1 cellular context compared by ENCODE assay signal in genomic region chr7:103989200-103989784, GRCh38.
TF ChIP-seq lines count a peak whose summit lies in the region.

RELN (minus strand) TSS chr7:103989658; CDS start chr7:103989356, 302 bp downstream.

TF ChIP-seq in HepG2, 621 proteins besides CTCF, POLR2A, EP300 and RAD21 (continued from another document and continues in another):
- TF ChIP-seq, protein P1, sequence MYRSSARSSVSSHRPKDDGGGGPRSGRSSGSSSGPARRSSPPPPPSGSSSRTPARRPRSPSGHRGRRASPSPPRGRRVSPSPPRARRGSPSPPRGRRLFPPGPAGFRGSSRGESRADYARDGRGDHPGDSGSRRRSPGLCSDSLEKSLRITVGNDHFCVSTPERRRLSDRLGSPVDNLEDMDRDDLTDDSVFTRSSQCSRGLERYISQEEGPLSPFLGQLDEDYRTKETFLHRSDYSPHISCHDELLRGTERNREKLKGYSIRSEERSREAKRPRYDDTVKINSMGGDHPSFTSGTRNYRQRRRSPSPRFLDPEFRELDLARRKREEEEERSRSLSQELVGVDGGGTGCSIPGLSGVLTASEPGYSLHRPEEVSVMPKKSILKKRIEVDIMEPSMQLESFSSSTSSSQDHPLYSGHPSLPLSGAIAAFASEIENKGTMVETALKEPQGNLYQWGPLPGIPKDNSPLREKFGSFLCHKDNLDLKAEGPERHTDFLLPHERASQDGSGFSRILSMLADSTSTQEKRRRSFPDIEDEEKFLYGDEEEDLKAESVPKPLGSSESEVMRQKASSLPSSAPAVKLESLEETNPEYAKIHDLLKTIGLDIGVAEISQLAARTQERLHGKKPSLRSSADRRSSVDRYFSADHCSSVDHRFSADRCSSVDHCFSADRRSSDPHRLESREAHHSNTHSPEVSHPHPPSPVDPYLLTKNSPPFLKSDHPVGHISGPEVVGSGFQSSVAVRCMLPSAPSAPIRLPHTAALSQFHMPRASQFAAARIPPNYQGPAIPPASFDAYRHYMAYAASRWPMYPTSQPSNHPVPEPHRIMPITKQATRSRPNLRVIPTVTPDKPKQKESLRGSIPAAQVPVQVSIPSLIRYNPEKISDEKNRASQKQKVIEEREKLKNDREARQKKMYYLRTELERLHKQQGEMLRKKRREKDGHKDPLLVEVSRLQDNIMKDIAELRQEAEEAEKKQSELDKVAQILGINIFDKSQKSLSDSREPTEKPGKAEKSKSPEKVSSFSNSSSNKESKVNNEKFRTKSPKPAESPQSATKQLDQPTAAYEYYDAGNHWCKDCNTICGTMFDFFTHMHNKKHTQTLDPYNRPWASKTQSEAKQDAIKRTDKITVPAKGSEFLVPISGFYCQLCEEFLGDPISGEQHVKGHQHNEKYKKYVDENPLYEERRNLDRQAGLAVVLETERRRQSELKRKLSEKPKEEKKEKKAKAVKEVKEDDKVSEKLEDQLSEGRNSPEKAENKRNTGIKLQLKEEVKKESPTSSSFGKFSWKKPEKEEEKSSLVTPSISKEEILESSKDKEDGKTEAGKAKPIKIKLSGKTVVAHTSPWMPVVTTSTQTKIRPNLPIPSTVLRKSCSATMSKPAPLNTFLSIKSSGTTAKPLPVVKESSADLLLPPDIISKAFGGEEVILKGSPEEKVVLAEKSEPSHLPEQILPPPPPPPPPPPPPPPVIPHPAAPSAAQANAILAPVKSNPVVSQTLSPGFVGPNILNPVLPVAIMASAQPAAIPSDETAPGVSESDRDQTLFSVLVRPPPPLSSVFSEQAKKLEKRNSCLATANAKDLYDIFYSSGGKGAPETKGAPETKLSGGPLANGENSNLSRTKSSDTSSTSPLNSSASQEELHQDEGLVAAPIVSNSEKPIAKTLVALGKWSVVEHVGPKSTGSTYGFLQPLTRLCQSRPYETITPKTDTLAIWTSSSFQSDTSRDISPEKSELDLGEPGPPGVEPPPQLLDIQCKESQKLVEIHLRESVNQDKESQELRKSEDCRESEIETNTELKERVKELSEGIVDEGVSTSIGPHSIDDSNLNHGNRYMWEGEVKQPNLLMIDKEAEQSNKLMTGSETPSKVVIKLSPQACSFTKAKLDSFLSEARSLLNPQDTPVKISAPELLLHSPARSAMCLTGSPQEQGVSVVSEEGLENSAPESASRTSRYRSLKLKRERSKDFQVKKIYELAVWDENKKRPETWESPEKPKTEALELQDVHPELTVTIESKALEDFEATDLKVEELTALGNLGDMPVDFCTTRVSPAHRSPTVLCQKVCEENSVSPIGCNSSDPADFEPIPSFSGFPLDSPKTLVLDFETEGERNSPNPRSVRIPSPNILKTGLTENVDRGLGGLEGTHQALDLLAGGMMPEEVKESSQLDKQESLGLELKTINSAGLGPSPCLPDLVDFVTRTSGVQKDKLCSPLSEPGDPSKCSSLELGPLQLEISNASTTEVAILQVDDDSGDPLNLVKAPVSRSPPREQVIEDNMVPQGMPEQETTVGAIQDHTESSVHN (CRISPR knock-in tag; IDR thresholded peaks at IDR 0.05): no peak
- no peak for TF ChIP-seq KDM1A (CRISPR knock-in tag; IDR thresholded peaks at IDR 0.05)
- TF ChIP-seq NAIF1 (CRISPR knock-in tag; IDR thresholded peaks at IDR 0.05; ENCODE audit: borderline replicate concordance): no peak
- TF ChIP-seq CAMTA2 (CRISPR knock-in tag; IDR thresholded peaks at IDR 0.05; ENCODE audit: borderline replicate concordance): no peak
- TF ChIP-seq MTERF4 (CRISPR knock-in tag; IDR thresholded peaks at IDR 0.05): peak; percentile 43; the same call in 1 of the 2 replicates
- TF ChIP-seq POLR2G (IDR thresholded peaks at IDR 0.05; ENCODE audit: low read depth, low read length): peak; percentile 65
- TF ChIP-seq CEBPB (IDR thresholded peaks at IDR 0.05; ENCODE audit: borderline replicate concordance, low read depth, low read length): no peak
- TF ChIP-seq ZNF563 (CRISPR knock-in tag; IDR thresholded peaks at IDR 0.05): peak; percentile 80
- no peak for TF ChIP-seq ELF1 (CRISPR knock-in tag; IDR thresholded peaks at IDR 0.05)
- no peak; the same call in 1 of the 2 replicates for TF ChIP-seq ERF (CRISPR knock-in tag; IDR thresholded peaks at IDR 0.05)
- TF ChIP-seq, protein P2, sequence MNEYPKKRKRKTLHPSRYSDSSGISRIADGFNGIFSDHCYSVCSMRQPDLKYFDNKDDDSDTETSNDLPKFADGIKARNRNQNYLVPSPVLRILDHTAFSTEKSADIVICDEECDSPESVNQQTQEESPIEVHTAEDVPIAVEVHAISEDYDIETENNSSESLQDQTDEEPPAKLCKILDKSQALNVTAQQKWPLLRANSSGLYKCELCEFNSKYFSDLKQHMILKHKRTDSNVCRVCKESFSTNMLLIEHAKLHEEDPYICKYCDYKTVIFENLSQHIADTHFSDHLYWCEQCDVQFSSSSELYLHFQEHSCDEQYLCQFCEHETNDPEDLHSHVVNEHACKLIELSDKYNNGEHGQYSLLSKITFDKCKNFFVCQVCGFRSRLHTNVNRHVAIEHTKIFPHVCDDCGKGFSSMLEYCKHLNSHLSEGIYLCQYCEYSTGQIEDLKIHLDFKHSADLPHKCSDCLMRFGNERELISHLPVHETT (CRISPR knock-in tag; conservative IDR thresholded peaks at IDR 0.05): no peak
- no peak for TF ChIP-seq BATF2 (CRISPR knock-in tag; IDR thresholded peaks at IDR 0.05)
- TF ChIP-seq, protein P3, sequence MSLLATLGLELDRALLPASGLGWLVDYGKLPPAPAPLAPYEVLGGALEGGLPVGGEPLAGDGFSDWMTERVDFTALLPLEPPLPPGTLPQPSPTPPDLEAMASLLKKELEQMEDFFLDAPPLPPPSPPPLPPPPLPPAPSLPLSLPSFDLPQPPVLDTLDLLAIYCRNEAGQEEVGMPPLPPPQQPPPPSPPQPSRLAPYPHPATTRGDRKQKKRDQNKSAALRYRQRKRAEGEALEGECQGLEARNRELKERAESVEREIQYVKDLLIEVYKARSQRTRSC (CRISPR knock-in tag; IDR thresholded peaks at IDR 0.05; ENCODE audit: low read depth): no peak
- no peak for TF ChIP-seq ZNF335 (CRISPR knock-in tag; IDR thresholded peaks at IDR 0.05)
- no peak for TF ChIP-seq JUNB (CRISPR knock-in tag; IDR thresholded peaks at IDR 0.05; ENCODE audit: borderline replicate concordance)
- TF ChIP-seq ZNF780A (CRISPR knock-in tag; IDR thresholded peaks at IDR 0.05): no peak
- peak; percentile 67; the same call in 1 of the 2 replicates for TF ChIP-seq ZNF446 (CRISPR knock-in tag; IDR thresholded peaks at IDR 0.05)
- no peak for TF ChIP-seq MLLT10 (CRISPR knock-in tag; IDR thresholded peaks at IDR 0.05)
- no peak for TF ChIP-seq ZMYM2 (CRISPR knock-in tag; IDR thresholded peaks at IDR 0.05)
- TF ChIP-seq HOXA7 (CRISPR knock-in tag; IDR thresholded peaks at IDR 0.05): no peak
- no peak for TF ChIP-seq ZNF317 (CRISPR knock-in tag; IDR thresholded peaks at IDR 0.05)
- TF ChIP-seq TIGD3 (CRISPR knock-in tag; IDR thresholded peaks at IDR 0.05; ENCODE audit: borderline replicate concordance): no peak
- no peak for TF ChIP-seq HDAC2 (CRISPR knock-in tag; IDR thresholded peaks at IDR 0.05)
- no peak for TF ChIP-seq RBAK (CRISPR knock-in tag; IDR thresholded peaks at IDR 0.05)
- no peak for TF ChIP-seq ZNF460 (CRISPR knock-in tag; IDR thresholded peaks at IDR 0.05; ENCODE audit: borderline replicate concordance)
- TF ChIP-seq YEATS4 (CRISPR knock-in tag; IDR thresholded peaks at IDR 0.05; ENCODE audit: borderline replicate concordance): no peak; the same call in 1 of the 2 replicates
- no peak for TF ChIP-seq ZNF605 (CRISPR knock-in tag; IDR thresholded peaks at IDR 0.05)
- no peak for TF ChIP-seq BRD4 (CRISPR knock-in tag; IDR thresholded peaks at IDR 0.05)
- TF ChIP-seq ZNF597 (CRISPR knock-in tag; IDR thresholded peaks at IDR 0.05): no peak
- no peak for TF ChIP-seq ZNF136 (CRISPR knock-in tag; IDR thresholded peaks at IDR 0.05; ENCODE audit: low read depth)
- peak; percentile 54; the same call in 1 of the 2 replicates for TF ChIP-seq ZMYM4 (CRISPR knock-in tag; IDR thresholded peaks at IDR 0.05)
- no peak for TF ChIP-seq MXI1 (IDR thresholded peaks at IDR 0.05; ENCODE audit: borderline replicate concordance, low read depth, low read length)
- TF ChIP-seq TFDP1 (CRISPR knock-in tag; IDR thresholded peaks at IDR 0.05; ENCODE audit: borderline replicate concordance): no peak
- no peak for TF ChIP-seq SP2 (CRISPR knock-in tag; IDR thresholded peaks at IDR 0.05)
- TF ChIP-seq, protein P4, sequence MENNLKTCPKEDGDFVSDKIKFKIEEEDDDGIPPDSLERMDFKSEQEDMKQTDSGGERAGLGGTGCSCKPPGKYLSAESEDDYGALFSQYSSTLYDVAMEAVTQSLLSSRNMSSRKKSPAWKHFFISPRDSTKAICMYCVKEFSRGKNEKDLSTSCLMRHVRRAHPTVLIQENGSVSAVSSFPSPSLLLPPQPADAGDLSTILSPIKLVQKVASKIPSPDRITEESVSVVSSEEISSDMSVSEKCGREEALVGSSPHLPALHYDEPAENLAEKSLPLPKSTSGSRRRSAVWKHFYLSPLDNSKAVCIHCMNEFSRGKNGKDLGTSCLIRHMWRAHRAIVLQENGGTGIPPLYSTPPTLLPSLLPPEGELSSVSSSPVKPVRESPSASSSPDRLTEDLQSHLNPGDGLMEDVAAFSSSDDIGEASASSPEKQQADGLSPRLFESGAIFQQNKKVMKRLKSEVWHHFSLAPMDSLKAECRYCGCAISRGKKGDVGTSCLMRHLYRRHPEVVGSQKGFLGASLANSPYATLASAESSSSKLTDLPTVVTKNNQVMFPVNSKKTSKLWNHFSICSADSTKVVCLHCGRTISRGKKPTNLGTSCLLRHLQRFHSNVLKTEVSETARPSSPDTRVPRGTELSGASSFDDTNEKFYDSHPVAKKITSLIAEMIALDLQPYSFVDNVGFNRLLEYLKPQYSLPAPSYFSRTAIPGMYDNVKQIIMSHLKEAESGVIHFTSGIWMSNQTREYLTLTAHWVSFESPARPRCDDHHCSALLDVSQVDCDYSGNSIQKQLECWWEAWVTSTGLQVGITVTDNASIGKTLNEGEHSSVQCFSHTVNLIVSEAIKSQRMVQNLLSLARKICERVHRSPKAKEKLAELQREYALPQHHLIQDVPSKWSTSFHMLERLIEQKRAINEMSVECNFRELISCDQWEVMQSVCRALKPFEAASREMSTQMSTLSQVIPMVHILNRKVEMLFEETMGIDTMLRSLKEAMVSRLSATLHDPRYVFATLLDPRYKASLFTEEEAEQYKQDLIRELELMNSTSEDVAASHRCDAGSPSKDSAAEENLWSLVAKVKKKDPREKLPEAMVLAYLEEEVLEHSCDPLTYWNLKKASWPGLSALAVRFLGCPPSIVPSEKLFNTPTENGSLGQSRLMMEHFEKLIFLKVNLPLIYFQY (CRISPR knock-in tag; IDR thresholded peaks at IDR 0.05; ENCODE audit: borderline replicate concordance): no peak
- TF ChIP-seq SKIL (CRISPR knock-in tag; IDR thresholded peaks at IDR 0.05; ENCODE audit: borderline replicate concordance): no peak
